Comparison of ENCODE assay signal across 18 cellular contexts in the genomic region with DNA sequence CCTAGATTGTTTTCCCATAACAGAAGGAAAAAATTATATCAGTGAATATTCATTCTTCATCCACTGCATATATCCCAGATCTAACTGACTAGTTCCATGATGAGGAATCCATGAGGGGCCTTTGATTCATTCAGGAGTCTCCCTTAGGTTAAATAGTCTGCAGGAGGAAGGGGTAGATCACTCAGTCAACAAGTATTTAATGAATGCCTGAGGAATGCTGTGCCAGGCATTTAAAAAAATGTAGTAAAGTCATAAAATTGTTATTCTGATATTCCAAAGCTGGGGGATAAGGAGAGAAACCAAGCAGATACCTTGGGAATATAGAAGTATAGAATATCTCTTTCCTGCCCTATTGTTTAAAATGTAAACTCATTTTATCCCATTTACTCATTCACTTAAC.
DNase-seq lines count a peak whose midpoint lies in the region; ATAC-seq and TF ChIP-seq lines count a peak whose summit lies in the region.
"Had no signal": no experiment of that assay in that cellular context is flagged by ENCODE, and none has a peak within 500 bp of the region (broad histone marks: within the 10 kb centered on the region; RNA-seq: fewer than 3 reads in every experiment).

No MANE protein-coding gene starts in this region.

- H3F3A ChIP-seq in smooth muscle cell (ENCODE audit: low read depth): no peaks in the 10 kb centered on the region

- no peak overlapping the region for H2AFZ ChIP-seq in smooth muscle cell (ENCODE audit: low read depth)

- TF ChIP-seq CTCF in RWPE2 (IDR thresholded peaks at IDR 0.05; ENCODE audit: poor library complexity, severe bottlenecking) (no peak), smooth muscle cell (IDR thresholded peaks at IDR 0.05; ENCODE audit: borderline replicate concordance, insufficient read depth, poor library complexity, severe bottlenecking) (no peak)

- H3K9me3 ChIP-seq in RWPE2 (ENCODE audit: severe bottlenecking) (no peaks in the 10 kb centered on the region), smooth muscle cell (replicated peaks; ENCODE audit: low read depth) (no peaks in the 10 kb centered on the region)
- H3K9me3 ChIP-seq: Caco-2, SJCRH30 had no signal

- H3K36me3 ChIP-seq in RWPE2 (ENCODE audit: low read depth) (no peaks in the 10 kb centered on the region), smooth muscle cell (ENCODE audit: low read depth) (no peaks in the 10 kb centered on the region)
- H3K36me3 ChIP-seq: SJCRH30 had no signal

- no peaks in the 10 kb centered on the region for H3K27me3 ChIP-seq in RWPE2 (ENCODE audit: insufficient read depth, poor library complexity, severe bottlenecking)
- H3K27me3 ChIP-seq in smooth muscle cell (ENCODE audit: low read depth): peaks cover 20% of the 10 kb centered on the region
- H3K27me3 ChIP-seq: SJCRH30 had no signal

- H3K4me3 ChIP-seq in RWPE2 (ENCODE audit: severe bottlenecking) (no peak overlapping the region), smooth muscle cell (no peak overlapping the region)
- H3K4me3 ChIP-seq: SJCRH30 had no signal

- H3K27ac ChIP-seq in RWPE2 (ENCODE audit: poor library complexity, severe bottlenecking): peak overlapping the region; percentile 8
- H3K27ac ChIP-seq in smooth muscle cell (ENCODE audit: low read depth): no peak overlapping the region
- H3K27ac ChIP-seq: RWPE1, SJCRH30 had no signal

- H3K9ac ChIP-seq in smooth muscle cell (ENCODE audit: low read depth): no peak overlapping the region

- H4K20me1 ChIP-seq in smooth muscle cell (ENCODE audit: low read depth): no peaks in the 10 kb centered on the region

- H3K79me2 ChIP-seq in smooth muscle cell (ENCODE audit: low read depth): no peaks in the 10 kb centered on the region

- no peak overlapping the region for H3K4me2 ChIP-seq in smooth muscle cell

- peak; percentile 82 for DNase-seq in EL
- no peak for DNase-seq in RWPE2 (ENCODE audit: low spot score)
- DNase-seq in glomerular visceral epithelial cell (ENCODE audit: extremely low spot score): peak; percentile 32
- DNase-seq in renal cortical epithelial cell (ENCODE audit: low read depth): peak; percentile 71
- no peak for DNase-seq in smooth muscle cell (lab: John Stamatoyannopoulos, UW; ENCODE audit: unreplicated experiment)
- DNase-seq in NCI-H774 (lab: John Stamatoyannopoulos, UW): no peak
- DNase-seq: Caco-2, DMS153, H9, IMR-90, Karpas-422, MM.1S, NCI-H1105 treated with DMSO at 0.1 percent for 48 hours, NCI-H187, NCI-H526 treated with DMSO at 0.1 percent for 48 hours, SJCRH30 had no signal

- H3K4me1 ChIP-seq in RWPE2 (ENCODE audit: insufficient read depth, poor library complexity, severe bottlenecking): peaks cover 6% of the 10 kb centered on the region
- H3K4me1 ChIP-seq in smooth muscle cell (ENCODE audit: low read depth): no peaks in the 10 kb centered on the region
- H3K4me1 ChIP-seq: Caco-2, SJCRH30 had no signal

- ATAC-seq in RWPE2 (ENCODE audit: low read depth): peak; percentile 86
- no peak for ATAC-seq in HG02763 (IDR thresholded peaks at IDR 0.05; ENCODE audit: unreplicated experiment)

Comparison
In these comparisons a context has a peak if more than half of its experiments do, and no peak if none do; other contexts are left out.
1. DNase-seq: peak in EL (single experiment), glomerular visceral epithelial cell (single experiment) and renal cortical epithelial cell (single experiment); none in RWPE2 (single experiment), smooth muscle cell (single experiment) and NCI-H774 (single experiment).